8 cellular contexts compared by ENCODE assay signal in the genomic region with DNA sequence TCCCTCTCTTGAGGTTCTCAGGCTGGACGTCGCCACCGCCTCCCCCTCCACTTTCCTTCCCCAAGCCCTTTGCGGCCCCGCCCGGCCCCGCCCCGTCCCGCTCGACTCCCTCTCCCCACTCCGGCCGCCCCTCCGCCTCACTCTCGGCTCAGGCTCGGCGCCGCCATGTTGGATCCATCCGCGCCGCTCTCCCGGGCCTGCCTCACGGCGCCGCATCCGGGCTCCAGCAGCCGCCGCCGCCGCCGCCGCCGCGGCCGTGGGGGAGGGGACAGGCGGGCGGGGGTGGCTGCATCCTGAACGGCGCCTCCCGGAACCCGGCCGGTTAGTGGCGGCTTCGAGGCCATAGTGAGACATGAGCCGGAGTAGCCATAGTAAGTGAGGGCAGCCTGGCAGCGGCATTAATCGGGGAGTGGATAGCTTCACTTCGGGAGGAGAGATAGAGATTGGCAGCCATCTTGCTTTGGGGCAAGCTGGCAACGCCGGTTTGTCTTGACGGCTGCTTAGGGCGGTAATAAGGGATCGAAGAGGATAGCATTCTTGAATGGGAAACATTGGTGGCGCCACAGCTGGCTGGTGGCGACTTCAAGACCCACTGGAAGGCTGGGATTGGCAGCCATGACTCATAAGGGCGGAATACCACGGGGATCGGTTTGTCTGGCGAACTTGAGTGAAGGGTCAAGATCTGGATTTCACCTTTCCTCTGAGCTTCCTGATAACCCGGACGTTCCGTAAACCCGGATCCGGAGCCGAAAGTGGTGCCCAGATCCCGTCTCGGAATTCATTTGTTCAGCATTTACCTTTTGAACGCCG. TPM values are rescaled to one million over a fixed set of nuclear protein-coding genes. Genes with fewer than 3 reads are reported as not detected.
A peak's percentile ranks its signal among the peaks of the same experiment; 100 is the strongest.
DNase-seq lines count a peak whose midpoint lies in the region; ATAC-seq and TF ChIP-seq lines count a peak whose summit lies in the region.

A gene with protein sequence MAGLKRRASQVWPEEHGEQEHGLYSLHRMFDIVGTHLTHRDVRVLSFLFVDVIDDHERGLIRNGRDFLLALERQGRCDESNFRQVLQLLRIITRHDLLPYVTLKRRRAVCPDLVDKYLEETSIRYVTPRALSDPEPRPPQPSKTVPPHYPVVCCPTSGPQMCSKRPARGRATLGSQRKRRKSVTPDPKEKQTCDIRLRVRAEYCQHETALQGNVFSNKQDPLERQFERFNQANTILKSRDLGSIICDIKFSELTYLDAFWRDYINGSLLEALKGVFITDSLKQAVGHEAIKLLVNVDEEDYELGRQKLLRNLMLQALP (minus strand): TSS at position 258 of the 810 bp plus-strand sequence. CDS start 8,205 bp downstream, outside the sequence.

- peak within 1 kb of the TSS; percentile 80 for H4K5ac ChIP-seq in IMR-90 (ENCODE audit: low read depth, low read length)

- H3K9me1 ChIP-seq in IMR-90 (ENCODE audit: insufficient read depth, low read length), result peaks cover 5% of the 10 kb centered on the region

- H3K18ac ChIP-seq in IMR-90 (ENCODE audit: low read depth, low read length), result peak within 1 kb of the TSS; percentile 80

- H3K4me3 ChIP-seq in IMR-90 (ENCODE audit: insufficient read depth, low read depth, low read length), result peak within 1 kb of the TSS; percentile 72
- peak within 1 kb of the TSS; percentile 78 for H3K4me3 ChIP-seq in epithelial cell of esophagus (ENCODE audit: low read length)
- H3K4me3 ChIP-seq in mucosa of descending colon, result peak within 1 kb of the TSS; percentile 49

- H3K56ac ChIP-seq in IMR-90 (ENCODE audit: extremely low read depth, insufficient read depth, low read length), result peak within 1 kb of the TSS; percentile 92

- H2AK5ac ChIP-seq in IMR-90 (ENCODE audit: low read depth, low read length), result peak within 1 kb of the TSS; percentile 90

- H2AFZ ChIP-seq in IMR-90 (replicated peaks; ENCODE audit: low read length, poor library complexity), result peak within 1 kb of the TSS; percentile 91

- POLR2A ChIA-PET in IMR-90 (lab: Charles Lee; ENCODE audit: unreplicated experiment), result interaction anchor here (0.6 to 1.5 kb wide), 3 partner anchors 9 to 93 kb away, joined by 6 to 9 read pairs (median 8); a partner anchor contains a TSS

- peak within 1 kb of the TSS; percentile 90 for H3K27ac ChIP-seq in IMR-90 (ENCODE audit: insufficient read depth, low read length)

- H2BK20ac ChIP-seq in IMR-90 (ENCODE audit: low read depth, low read length), result peak within 1 kb of the TSS; percentile 40; the same call in 1 of the 2 replicates

- peak; percentile 100 for DNase-seq in DMS114 treated with DMSO at 0.1 percent for 48 hours (lab: John Stamatoyannopoulos, UW; ENCODE audit: unreplicated experiment)
- peak; percentile 96 for DNase-seq in IMR-90
- DNase-seq in OCI-M1 (lab: John Stamatoyannopoulos, UW), result peak; percentile 99
- DNase-seq in activated T-cell treated with anti-CD3 and anti-CD28 coated beads for 24 hours (ENCODE audit: low read depth), result peak; percentile 88
- DNase-seq in epithelial cell of esophagus (ENCODE audit: low read depth), result peak; percentile 96
- peak; percentile 91 to 97 (median 91) for DNase-seq in mucosa of descending colon
- peak; percentile 73 to 84 for DNase-seq in stimulated activated CD8-positive, alpha-beta memory T cell treated with anti-CD3 and anti-CD28 coated beads, Interleukin-4, amount 100 ng/mL, for 4 hours (ENCODE audit: low read depth in 2 of 2, low spot score in 1 of 2)

- peak within 1 kb of the TSS; percentile 97 for H3K4ac ChIP-seq in IMR-90 (ENCODE audit: low read depth, low read length)

- TF ChIP-seq CTCF in IMR-90 (conservative IDR thresholded peaks at IDR 0.05; ENCODE audit: low read depth, low read length), result no peak; the same call in 1 of the 2 replicates
- no peak for TF ChIP-seq CTCF in epithelial cell of esophagus (IDR thresholded peaks at IDR 0.05; ENCODE audit: insufficient read depth, low read depth, low read length, missing control alignments)
- TF ChIP-seq CTCF in mucosa of descending colon (IDR thresholded peaks at IDR 0.05), result no peak

- H3K9ac ChIP-seq in IMR-90 (ENCODE audit: low read depth, low read length), result peak within 1 kb of the TSS; percentile 93

- no peaks in the 10 kb centered on the region for H3K27me3 ChIP-seq in IMR-90 (ENCODE audit: control insufficient read depth, insufficient read depth, low read length)

- H3K9me3 ChIP-seq in IMR-90 (ENCODE audit: control insufficient read depth, insufficient read depth, low read length) (no peaks in the 10 kb centered on the region), mucosa of descending colon (no peaks in the 10 kb centered on the region)

- H2AK9ac ChIP-seq in IMR-90 (replicated peaks; ENCODE audit: low read depth, low read length, poor library complexity), result peak within 1 kb of the TSS; percentile 99

- 0% methylated on average over 20 of the region's 68 CpGs; no CpG with 5 or more reads in 1 of the 2 experiments for WGBS in IMR-90 (ENCODE audit: extremely low coverage in 2 of 2, insufficient read length in 1 of 2), 2 experiments

- no TSS peak for BruUV-seq in IMR-90 (replicated peaks; lab: Mats Ljungman, UMichigan)

- peak within 1 kb of the TSS; percentile 87 for H2BK5ac ChIP-seq in IMR-90 (ENCODE audit: low read depth, low read length, poor library complexity, severe bottlenecking)

- H4K8ac ChIP-seq in IMR-90 (ENCODE audit: low read depth in 2 of 2, low read length in 2 of 2), result peak within 1 kb of the TSS; percentile 86 to 93

- ATAC-seq in GM21528 (IDR thresholded peaks at IDR 0.05; ENCODE audit: low FRiP score, unreplicated experiment), result peak; percentile 89
- peak; percentile 91 for ATAC-seq in IMR-90 (ENCODE audit: low read depth)
- ATAC-seq in mucosa of descending colon, result peak; percentile 94

- dilution Hi-C loops in IMR-90 (cut with HindIII; ENCODE audit: low sequenced_read_pairs, unreplicated experiment), result no loop called here

- TF ChIP-seq RAD21 in IMR-90 (IDR thresholded peaks at IDR 0.05; ENCODE audit: low read length), result no peak

- TF ChIP-seq POLR2A in IMR-90 (IDR thresholded peaks at IDR 0.05; ENCODE audit: low read depth, low read length), result no peak

- H3K23ac ChIP-seq in IMR-90 (ENCODE audit: low read depth, low read length), result peak within 1 kb of the TSS; percentile 99

- H3K4me1 ChIP-seq in IMR-90 (ENCODE audit: control insufficient read depth, insufficient read depth, low read length) (no peaks in the 10 kb centered on the region; the same call in 1 of the 2 replicates), mucosa of descending colon (ENCODE audit: low read depth) (peaks cover 16% of the 10 kb centered on the region)

- H3K14ac ChIP-seq in IMR-90 (replicated peaks; ENCODE audit: low read depth, low read length), result peak within 1 kb of the TSS; percentile 88

- peak within 1 kb of the TSS; percentile 78; the same call in 2 of the 3 replicates for H2BK15ac ChIP-seq in IMR-90 (ENCODE audit: low read depth, low read length)

- peak within 1 kb of the TSS; percentile 98 for H3K4me2 ChIP-seq in IMR-90 (ENCODE audit: low read depth, low read length)

- H4K91ac ChIP-seq in IMR-90 (ENCODE audit: insufficient read depth, low read depth, low read length), result peak within 1 kb of the TSS; percentile 94

- CTCF ChIA-PET in IMR-90 (lab: Yijun Ruan, JAX), result no interaction called here

- H2BK120ac ChIP-seq in IMR-90 (ENCODE audit: low read depth, low read length), result peak within 1 kb of the TSS; percentile 63

- intact Hi-C loops in IMR-90 (cut with micrococcal nuclease), result loop anchor here (1.0 kb wide), 1 partner anchor 14 kb away; a partner anchor contains a TSS
- intact Hi-C loops in mucosa of descending colon (cut with DNase I, micrococcal nuclease), result no loop called here

- no peaks in the 10 kb centered on the region for H4K20me1 ChIP-seq in IMR-90 (ENCODE audit: insufficient read depth, low read length)

- peaks cover 22 to 83% of the 10 kb centered on the region in 2 experiments for H3K79me1 ChIP-seq in IMR-90 (ENCODE audit: low read depth in 1 of 2, low read length in 2 of 2)

- in situ Hi-C loops in IMR-90 (cut with MboI; ENCODE audit: low sequenced_read_pairs), result no loop called here

- H3K36me3 ChIP-seq in IMR-90 (ENCODE audit: control insufficient read depth, insufficient read depth, low read length), result peaks cover 12% of the 10 kb centered on the region
- H3K36me3 ChIP-seq in mucosa of descending colon (ENCODE audit: low read depth), result no peaks in the 10 kb centered on the region

TF ChIP-seq in IMR-90, 13 proteins besides CTCF, POLR2A, EP300 and RAD21:
- TF ChIP-seq, protein P1, sequence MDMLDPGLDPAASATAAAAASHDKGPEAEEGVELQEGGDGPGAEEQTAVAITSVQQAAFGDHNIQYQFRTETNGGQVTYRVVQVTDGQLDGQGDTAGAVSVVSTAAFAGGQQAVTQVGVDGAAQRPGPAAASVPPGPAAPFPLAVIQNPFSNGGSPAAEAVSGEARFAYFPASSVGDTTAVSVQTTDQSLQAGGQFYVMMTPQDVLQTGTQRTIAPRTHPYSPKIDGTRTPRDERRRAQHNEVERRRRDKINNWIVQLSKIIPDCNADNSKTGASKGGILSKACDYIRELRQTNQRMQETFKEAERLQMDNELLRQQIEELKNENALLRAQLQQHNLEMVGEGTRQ (IDR thresholded peaks at IDR 0.05; ENCODE audit: low read depth, low read length), result no peak
- TF ChIP-seq RCOR1 (IDR thresholded peaks at IDR 0.05; ENCODE audit: insufficient replicate concordance, low read length) (no peak), SMC3 (IDR thresholded peaks at IDR 0.05; ENCODE audit: low read depth, low read length) (no peak), RFX5 (IDR thresholded peaks at IDR 0.05; ENCODE audit: low read depth, low read length) (no peak), CEBPB (IDR thresholded peaks at IDR 0.05; ENCODE audit: low read depth, low read length) (no peak), MAZ (IDR thresholded peaks at IDR 0.05; ENCODE audit: borderline replicate concordance, low read depth, low read length) (peak; percentile 89; the same call in 1 of the 2 replicates), BHLHE40 (IDR thresholded peaks at IDR 0.05; ENCODE audit: low read depth, low read length) (0 out of 2 replicates have a peak, but pooled peaks have one; percentile 1), MAFK (IDR thresholded peaks at IDR 0.05; ENCODE audit: low read depth, low read length) (no peak), FOS (IDR thresholded peaks at IDR 0.05; ENCODE audit: low read depth, low read length) (no peak)

RNA-seq across cellular contexts. Expression of the gene that starts here (rescaled TPM):
- total RNA-seq in IMR-90 (2012; rRNA removed), result 35.3 and 47.9 TPM in 2 replicates
- polyA plus RNA-seq in IMR-90 (2012; rRNA removed), result 40.2 and 47.1 TPM in 2 replicates
- polyA plus RNA-seq in IMR-90 (2012; cell fraction: cytosol; rRNA removed), result 24.2 and 41.4 TPM in 2 replicates
- polyA plus RNA-seq in IMR-90 (2012; cell fraction: nucleus; rRNA removed; ENCODE audit: low replicate concordance), result 49.6 and 52.9 TPM in 2 replicates
- 10 to 100 TPM; 33.3 to 43.0 (median 37.2) TPM for total RNA-seq in mucosa of descending colon

Comparison
In these comparisons a context has a peak if more than half of its experiments do, and no peak if none do; other contexts are left out.
1. Peak in every context shown above with its lines: DNase-seq, ATAC-seq, H3K4me3 ChIP-seq and H3K27ac ChIP-seq.